16 cellular contexts compared by ENCODE assay signal in the genomic region with DNA sequence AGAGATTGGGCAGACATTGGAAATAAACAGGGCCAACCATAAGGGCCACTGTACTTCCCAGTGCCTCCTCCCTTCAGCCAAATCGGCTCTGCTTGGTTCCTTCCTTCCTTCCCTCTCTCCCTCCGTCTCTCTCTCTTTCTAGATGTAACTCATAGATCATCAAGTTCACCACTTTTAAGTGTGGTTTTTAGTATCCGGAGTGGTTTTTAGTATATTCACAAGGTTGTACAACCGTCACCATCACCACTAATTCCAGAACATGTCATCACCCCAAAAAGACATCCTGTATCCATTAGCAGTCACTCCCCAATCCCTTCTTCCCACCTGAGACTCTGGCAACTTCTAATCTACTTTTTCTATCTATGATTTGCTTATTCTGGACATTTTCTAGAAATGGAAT.
"Had no signal": no experiment of that assay in that cellular context is flagged by ENCODE, and none has a peak within 500 bp of the region (broad histone marks: within the 10 kb centered on the region; RNA-seq: fewer than 3 reads in every experiment).

No MANE protein-coding gene starts in this region.

- H3K4me3 Mint-ChIP-seq: activated B cell treated with CpG ODN at 0.5 μM for 24 hours; activated CD4-positive, alpha-beta T cell treated with anti-CD3 and anti-CD28 coated beads, Interleukin-2, amount 10 ng/mL, durations not matched to agents 24 days and 14 days; activated naive CD4-positive, alpha-beta T cell treated with anti-CD3 and anti-CD28 coated beads, Interleukin-2, amount 10 ng/mL, durations not matched to agents 7 days and 5 days; dendritic cell treated with granulocyte-macrophage colony-stimulating factor and Interleukin-4, amounts not matched to agents 40 ng/mL and 50 ng/mL, for 4 days; mesothelial cell of epicardium; stimulated activated naive CD8-positive, alpha-beta T cell treated with anti-CD3 and anti-CD28 coated beads, Interleukin-15, Interleukin-2, amounts not matched to agents 100 ng/mL and 50 ng/mL, for 24 hours; type B pancreatic cell had no signal

- H3K27me3 Mint-ChIP-seq: activated B cell treated with CpG ODN at 0.5 μM for 24 hours; activated CD4-positive, alpha-beta T cell treated with anti-CD3 and anti-CD28 coated beads, Interleukin-2, amount 10 ng/mL, durations not matched to agents 24 days and 14 days; activated naive CD4-positive, alpha-beta T cell treated with anti-CD3 and anti-CD28 coated beads, Interleukin-2, amount 10 ng/mL, durations not matched to agents 7 days and 5 days; progenitor cell of endocrine pancreas; stimulated activated naive CD8-positive, alpha-beta T cell treated with anti-CD3 and anti-CD28 coated beads, Interleukin-15, Interleukin-2, amounts not matched to agents 100 ng/mL and 50 ng/mL, for 24 hours; type B pancreatic cell had no signal

- H3K9me3 Mint-ChIP-seq: activated B cell treated with CpG ODN at 0.5 μM for 24 hours; activated CD4-positive, alpha-beta T cell treated with anti-CD3 and anti-CD28 coated beads, Interleukin-2, amount 10 ng/mL, durations not matched to agents 24 days and 14 days; activated naive CD4-positive, alpha-beta T cell treated with anti-CD3 and anti-CD28 coated beads, Interleukin-2, amount 10 ng/mL, durations not matched to agents 7 days and 5 days; dendritic cell treated with granulocyte-macrophage colony-stimulating factor and Interleukin-4, amounts not matched to agents 40 ng/mL and 50 ng/mL, for 4 days; stimulated activated naive CD8-positive, alpha-beta T cell treated with anti-CD3 and anti-CD28 coated beads, Interleukin-15, Interleukin-2, amounts not matched to agents 100 ng/mL and 50 ng/mL, for 24 hours had no signal

- H3K4me1 Mint-ChIP-seq: activated B cell treated with CpG ODN at 0.5 μM for 24 hours had no signal

- H3K36me3 Mint-ChIP-seq: activated naive CD4-positive, alpha-beta T cell treated with anti-CD3 and anti-CD28 coated beads, Interleukin-2, amount 10 ng/mL, durations not matched to agents 7 days and 5 days; type B pancreatic cell had no signal

- DNase-seq: activated B cell treated with CpG ODN at 0.5 μM for 24 hours; activated CD4-positive, alpha-beta T cell treated with anti-CD3 and anti-CD28 coated beads, Interleukin-2, amount 10 ng/mL, durations not matched to agents 24 days and 14 days; aorta; heart left ventricle; left lung; stimulated activated CD4-positive, alpha-beta T cell treated with anti-CD3 and anti-CD28 coated beads, Interleukin-1b, Interleukin-23, amount 100 ng/mL, for 48 hours; stimulated activated CD8-positive, alpha-beta memory T cell treated with anti-CD3 and anti-CD28 coated beads, Interleukin-4, amount 100 ng/mL, for 48 hours; SW 1271 had no signal

- FAIRE-seq: endothelial cell of umbilical vein had no signal

- H3K27ac Mint-ChIP-seq: activated B cell treated with CpG ODN at 0.5 μM for 24 hours; activated CD4-positive, alpha-beta T cell treated with anti-CD3 and anti-CD28 coated beads, Interleukin-2, amount 10 ng/mL, durations not matched to agents 24 days and 14 days; activated naive CD4-positive, alpha-beta T cell treated with anti-CD3 and anti-CD28 coated beads, Interleukin-2, amount 10 ng/mL, durations not matched to agents 7 days and 5 days; dendritic cell treated with granulocyte-macrophage colony-stimulating factor and Interleukin-4, amounts not matched to agents 40 ng/mL and 50 ng/mL, for 4 days; mesothelial cell of epicardium; progenitor cell of endocrine pancreas; stimulated activated naive CD8-positive, alpha-beta T cell treated with anti-CD3 and anti-CD28 coated beads, Interleukin-15, Interleukin-2, amounts not matched to agents 100 ng/mL and 50 ng/mL, for 24 hours; type B pancreatic cell had no signal

- ATAC-seq: gastroesophageal sphincter, heart left ventricle, left lung had no signal
